ENCODE assay signal across 16 cellular contexts in genomic region chr6:137570307-137570832, GRCh38.
DNase-seq lines count a peak whose midpoint lies in the region; TF ChIP-seq lines count a peak whose summit lies in the region.
"Had no signal": no experiment of that assay in that cellular context is flagged by ENCODE, and none has a peak within 500 bp of the region (broad histone marks: within the 10 kb centered on the region; RNA-seq: fewer than 3 reads in every experiment).

No MANE protein-coding gene starts in this region.

- H3K27ac ChIP-seq in VCaP = peak overlapping the region; percentile 82
- H3K27ac ChIP-seq: ascending aorta, esophagus squamous epithelium had no signal

- DNase-seq in DMS53 (lab: John Stamatoyannopoulos, UW) = peak; percentile 91
- DNase-seq in NCI-H1417 (lab: John Stamatoyannopoulos, UW) = peak; percentile 80 to 97 (median 84)
- peak; percentile 96 for DNase-seq in NCI-H345 (lab: John Stamatoyannopoulos, UW)
- no peak for DNase-seq in midbrain (lab: John Stamatoyannopoulos, UW)
- DNase-seq in H4 (ENCODE audit: low spot score) = no peak
- no peak for DNase-seq in NCI-H82 (lab: John Stamatoyannopoulos, UW)
- DNase-seq in stimulated activated CD4-positive, alpha-beta T cell treated with anti-CD3 and anti-CD28 coated beads, Interleukin-15, amount 100 ng/mL, for 24 hours = no peak
- DNase-seq: activated CD4-positive, CD25-positive, alpha-beta regulatory T cell treated with anti-CD3 and anti-CD28 coated beads, Interleukin-2, amount 50 U/mL, for 72 hours; activated naive CD4-positive, alpha-beta T cell treated with anti-CD3 and anti-CD28 coated beads, Interleukin-2, amount 50 U/mL, for 16 hours; activated T-cell treated with anti-CD3 and anti-CD28 coated beads, Interleukin-2, amount 50 U/mL, for 48 hours; DMS79; esophagus squamous epithelium; left colon; stimulated activated naive CD4-positive, alpha-beta T cell had no signal

- no peak for TF ChIP-seq CTCF in VCaP (conservative IDR thresholded peaks at IDR 0.05)

Comparison
In these comparisons a context has a peak if more than half of its experiments do, and no peak if none do; other contexts are left out.
1. DNase-seq: peak in DMS53 (single experiment), NCI-H1417 (3 of 3) and NCI-H345 (single experiment); none in midbrain (single experiment), H4 (single experiment), NCI-H82 (single experiment) and stimulated activated CD4-positive, alpha-beta T cell treated with anti-CD3 and anti-CD28 coated beads, Interleukin-15, amount 100 ng/mL, for 24 hours (single experiment).